In the genomic region with DNA sequence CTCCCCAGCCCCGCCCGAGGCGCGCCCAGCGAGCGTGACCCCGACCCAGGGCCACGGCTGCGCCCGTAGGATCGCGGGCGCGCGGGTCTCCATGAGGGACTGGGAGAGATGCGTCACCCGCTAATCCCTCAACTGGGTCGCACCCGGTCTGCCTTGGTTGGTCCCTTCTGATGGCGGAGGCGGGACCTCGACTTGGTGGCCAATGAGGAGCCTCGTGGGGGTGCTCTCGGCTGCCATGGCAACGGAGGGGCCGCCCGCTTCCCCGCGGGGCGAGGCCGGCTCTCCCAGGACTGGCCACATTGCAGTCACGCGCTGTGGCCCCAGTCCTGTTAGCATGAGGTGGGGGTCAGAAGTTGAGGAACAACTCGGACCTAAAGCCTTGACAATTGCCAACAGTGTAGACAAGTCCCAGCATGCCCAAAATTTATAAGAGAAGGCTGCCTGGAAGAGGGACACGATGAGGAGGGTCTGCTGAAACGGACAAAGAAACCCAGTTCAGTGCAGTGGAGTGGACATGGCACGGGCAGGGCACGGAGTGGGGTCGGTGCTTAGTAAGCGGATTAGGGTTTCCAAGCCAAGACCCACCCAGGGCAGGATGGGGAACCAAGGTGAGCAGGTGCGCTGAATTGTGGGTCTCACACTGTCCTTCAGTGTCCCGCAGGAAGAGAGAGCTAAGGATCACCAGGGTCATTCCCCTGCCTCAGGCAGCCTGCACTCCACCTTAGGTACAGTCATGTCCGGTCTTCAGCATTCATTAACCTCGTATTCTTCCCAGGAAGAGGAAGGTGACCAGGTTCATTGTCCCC, we compare ENCODE assay signal across 8 cellular contexts. TPM values are rescaled to one million over a fixed set of nuclear protein-coding genes. Genes with fewer than 3 reads are reported as not detected.
DNase-seq lines count a peak whose midpoint lies in the region; ATAC-seq, FAIRE-seq and TF ChIP-seq lines count a peak whose summit lies in the region.

No MANE protein-coding gene starts in this region.

- H3K27ac ChIP-seq in BLaER1 (peak overlapping the region; percentile 94), lung (ENCODE audit: low read depth in 1 of 2, low read length in 1 of 2) (peak overlapping the region; percentile 69 to 95)

- H3K9ac ChIP-seq in BLaER1 = peak overlapping the region; percentile 81

- peak overlapping the region; percentile 70 for H3K4me3 ChIP-seq in BLaER1
- H3K4me3 ChIP-seq in lung = peak overlapping the region; percentile 48

- peak; percentile 97 for FAIRE-seq in GM19239 (lab: Jason Lieb, UNC)

- peaks cover 12% of the 10 kb centered on the region for H3K36me3 Mint-ChIP-seq in activated CD4-positive, alpha-beta memory T cell treated with anti-CD3 and anti-CD28 coated beads, Interleukin-2, amount 10 ng/mL, durations not matched to agents 7 days and 5 days (ENCODE audit: low read depth)

- WGBS in lung, 2 donors = 16 to 21% methylated on average over 39 to 44 of the region's 44 CpGs

- DNase-seq in GM19239 (ENCODE audit: insufficient read length, low spot score) (peak; percentile 90), NCI-H526 (lab: John Stamatoyannopoulos, UW) (peak; percentile 86 to 94), ecto neural progenitor cell (ENCODE audit: low spot score) (peak; percentile 98), lung (ENCODE audit: low spot score) (peak; percentile 97)
- DNase-seq in activated CD4-positive, alpha-beta memory T cell treated with anti-CD3 and anti-CD28 coated beads, Interleukin-2, amount 10 ng/mL, durations not matched to agents 7 days and 5 days = peak; percentile 96
- peak; percentile 79 to 96 (median 84) for DNase-seq in stimulated activated CD4-positive, alpha-beta T cell treated with anti-CD3 and anti-CD28 coated beads, TNF-alpha, amount 100 ng/mL, for 24 hours (ENCODE audit: low read depth in 3 of 3)

- H3K27me3 ChIP-seq in BLaER1 = no peaks in the 10 kb centered on the region
- no peaks in the 10 kb centered on the region for H3K27me3 ChIP-seq in lung (ENCODE audit: control insufficient read depth, insufficient read depth)

- no peaks in the 10 kb centered on the region for H3K36me3 ChIP-seq in BLaER1
- no peaks in the 10 kb centered on the region for H3K36me3 ChIP-seq in lung (ENCODE audit: control insufficient read depth in 2 of 2, insufficient read depth in 2 of 2, low read length in 2 of 2)

- peak overlapping the region; percentile 73 for H3K4me3 Mint-ChIP-seq in activated CD4-positive, alpha-beta memory T cell treated with anti-CD3 and anti-CD28 coated beads, Interleukin-2, amount 10 ng/mL, durations not matched to agents 7 days and 5 days

- H3K9me3 ChIP-seq in BLaER1 (peaks cover 8% of the 10 kb centered on the region), lung (ENCODE audit: control insufficient read depth in 2 of 2, insufficient read depth in 1 of 2, low read length in 1 of 2) (no peaks in the 10 kb centered on the region)

- peak overlapping the region; percentile 97 for H3K27ac Mint-ChIP-seq in activated CD4-positive, alpha-beta memory T cell treated with anti-CD3 and anti-CD28 coated beads, Interleukin-2, amount 10 ng/mL, durations not matched to agents 7 days and 5 days

- no peaks in the 10 kb centered on the region for H4K20me1 ChIP-seq in BLaER1

- peaks cover 66% of the 10 kb centered on the region for H3K4me1 Mint-ChIP-seq in activated CD4-positive, alpha-beta memory T cell treated with anti-CD3 and anti-CD28 coated beads, Interleukin-2, amount 10 ng/mL, durations not matched to agents 7 days and 5 days

- H3K27me3 Mint-ChIP-seq in activated CD4-positive, alpha-beta memory T cell treated with anti-CD3 and anti-CD28 coated beads, Interleukin-2, amount 10 ng/mL, durations not matched to agents 7 days and 5 days = no peaks in the 10 kb centered on the region

- CTCF ChIA-PET in activated CD4-positive, alpha-beta memory T cell treated with anti-CD3 and anti-CD28 coated beads, Interleukin-2, amount 10 ng/mL, durations not matched to agents 7 days and 5 days (lab: Charles Lee) = interaction anchor here (0.6 to 2.6 kb wide), 15 partner anchors 7 to 50 kb away, joined by 3 to 17 read pairs (median 7); partner anchors contain the start of gene DDIT4

- peak; percentile 82 for ATAC-seq in HG03442 (IDR thresholded peaks at IDR 0.05; ENCODE audit: unreplicated experiment)
- peak; percentile 97 for ATAC-seq in lung (ENCODE audit: insufficient read depth, low FRiP score)

- no peak for TF ChIP-seq CTCF in lung (IDR thresholded peaks at IDR 0.05; ENCODE audit: control extremely low read depth, extremely low read depth)

- POLR2A ChIA-PET in activated CD4-positive, alpha-beta memory T cell treated with anti-CD3 and anti-CD28 coated beads, Interleukin-2, amount 10 ng/mL, durations not matched to agents 7 days and 5 days (lab: Charles Lee) = interaction anchor here (0.8 to 23.5 kb wide), 23 partner anchors 9 to 949 kb away, joined by 3 to 448 read pairs (median 16); partner anchors contain the start of genes ANAPC16, ASCC1, DDIT4 and DNAJC9

- H3K9me3 Mint-ChIP-seq in activated CD4-positive, alpha-beta memory T cell treated with anti-CD3 and anti-CD28 coated beads, Interleukin-2, amount 10 ng/mL, durations not matched to agents 7 days and 5 days = peaks cover 4% of the 10 kb centered on the region

- H3K4me2 ChIP-seq in BLaER1 = peak overlapping the region; percentile 87

- H3K4me1 ChIP-seq in BLaER1 (peaks cover 78% of the 10 kb centered on the region), lung (ENCODE audit: control insufficient read depth in 2 of 2, insufficient read depth in 2 of 2, low read length in 2 of 2) (peaks cover 0 to 3% of the 10 kb centered on the region in 2 donors)

RNA-seq across cellular contexts. Expression of gene DDIT4, which starts 24.4 kb away (rescaled TPM):
- 100 to 1,000 TPM; 475 to 481 TPM for total RNA-seq in activated CD4-positive, alpha-beta memory T cell treated with anti-CD3 and anti-CD28 coated beads, Interleukin-2, amount 10 ng/mL, durations not matched to agents 7 days and 5 days
- 100 to 1,000 TPM; 155 to 190 TPM for total RNA-seq in lung
- polyA plus RNA-seq in lung = 100 to 1,000 TPM in 1 of 2 donors, 10 to 100 TPM in 1; 55.3 to 188 TPM

RNA-seq across cellular contexts. Expression of gene DNAJB12, which starts 56.5 kb away (rescaled TPM):
- 10 to 100 TPM; 23.8 to 26.7 TPM for total RNA-seq in activated CD4-positive, alpha-beta memory T cell treated with anti-CD3 and anti-CD28 coated beads, Interleukin-2, amount 10 ng/mL, durations not matched to agents 7 days and 5 days
- total RNA-seq in lung = 10 to 100 TPM; 34.0 to 38.7 TPM
- polyA plus RNA-seq in lung = 10 to 100 TPM; 30.0 to 30.2 TPM

Comparison
In these comparisons a context has a peak if more than half of its experiments do, and no peak if none do; other contexts are left out.
1. Peak in every context shown above with its lines: DNase-seq, ATAC-seq, H3K4me3 ChIP-seq and H3K27ac ChIP-seq.